11 cellular contexts compared by ENCODE assay signal in the genomic region with DNA sequence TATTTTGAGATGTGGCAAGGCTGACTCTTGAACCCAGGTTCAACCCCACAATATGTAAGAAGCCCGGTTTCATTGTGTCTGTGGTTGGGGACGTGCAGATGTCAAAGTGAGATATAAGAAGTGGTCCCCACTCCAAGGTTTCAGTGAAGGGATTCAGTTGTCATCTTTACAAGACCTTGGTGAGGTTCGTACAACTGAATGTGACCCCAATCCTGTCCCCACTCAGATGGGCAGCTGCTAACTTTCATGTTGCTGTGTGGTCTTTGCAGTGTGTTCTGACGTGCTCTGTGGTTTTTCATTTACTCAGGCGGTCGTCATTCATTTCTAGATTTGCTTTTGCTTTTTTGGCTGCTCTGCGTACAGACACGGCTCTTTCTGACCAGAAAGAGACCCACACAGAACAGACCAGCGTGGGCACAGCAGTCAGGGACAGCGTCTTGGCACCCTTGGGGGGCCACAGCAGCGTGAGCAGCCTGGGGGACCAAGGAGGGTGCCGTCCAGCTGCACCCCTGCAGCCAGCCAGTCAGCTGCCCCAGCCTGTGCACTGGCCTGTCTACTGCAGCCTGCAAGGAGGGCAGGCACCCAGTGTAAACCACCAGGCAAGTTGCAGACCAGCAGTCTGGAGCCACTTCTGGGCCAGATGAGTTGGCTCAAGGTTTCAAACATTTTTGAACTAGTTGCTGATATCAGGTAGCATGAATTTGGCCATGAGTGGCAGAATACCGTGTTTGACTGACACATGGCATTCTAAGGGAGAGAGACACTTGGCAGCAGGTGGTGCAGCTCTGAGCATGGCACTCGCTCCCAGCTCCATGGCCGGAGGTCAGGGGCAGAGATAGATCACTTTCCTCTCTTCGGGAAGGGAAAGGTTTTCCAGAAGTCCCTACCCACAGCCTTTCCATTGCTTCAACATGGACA. TPM values are rescaled to one million over a fixed set of nuclear protein-coding genes. Genes with fewer than 3 reads are reported as not detected.
DNase-seq lines count a peak whose midpoint lies in the region; ATAC-seq and TF ChIP-seq lines count a peak whose summit lies in the region.
"Had no signal": no experiment of that assay in that cellular context is flagged by ENCODE, and none has a peak within 500 bp of the region (broad histone marks: within the 10 kb centered on the region; RNA-seq: fewer than 3 reads in every experiment).

No MANE protein-coding gene starts in this region.

- TF ChIP-seq CTCF in natural killer cell (IDR thresholded peaks at IDR 0.05), result no peak
- TF ChIP-seq CTCF in mammary epithelial cell (conservative IDR thresholded peaks at IDR 0.05 in 1 of 2, IDR thresholded peaks at IDR 0.05 in 1 of 2; ENCODE audit: extremely low read depth in 1 of 2, insufficient read depth in 1 of 2, low read depth in 1 of 2, low read length in 2 of 2), result no peak
- TF ChIP-seq CTCF in mesothelial cell of epicardium (IDR thresholded peaks at IDR 0.05; ENCODE audit: unreplicated experiment), result no peak

- BruUV-seq in mammary epithelial cell (replicated peaks; lab: Mats Ljungman, UMichigan), result no TSS peak

- no peak overlapping the region for H3K4me3 ChIP-seq in mammary epithelial cell (replicated peaks in 1 of 3; ENCODE audit: insufficient read depth in 1 of 3, low read depth in 2 of 3, low read length in 3 of 3)

- no peaks in the 10 kb centered on the region for H3K27me3 ChIP-seq in mammary epithelial cell (ENCODE audit: insufficient read depth, low read length)

- WGBS in mammary epithelial cell (ENCODE audit: low coverage, missing lambda C conversion rate), result 79% methylated on average over 16 of the region's 16 CpGs

- H3K4me1 Mint-ChIP-seq in natural killer cell (peaks cover 51 to 63% of the 10 kb centered on the region in 2 donors), mesothelial cell of epicardium (peaks cover 7% of the 10 kb centered on the region)

- no peak overlapping the region for H3K4me2 ChIP-seq in mammary epithelial cell (ENCODE audit: insufficient read depth, low read depth, low read length)

- H3K79me2 ChIP-seq in mammary epithelial cell (ENCODE audit: insufficient read depth, low read length), result no peaks in the 10 kb centered on the region

- peak; percentile 59 for ATAC-seq in GM18868 (IDR thresholded peaks at IDR 0.05; ENCODE audit: unreplicated experiment)
- ATAC-seq in GM21737 (IDR thresholded peaks at IDR 0.05; ENCODE audit: unreplicated experiment), result peak; percentile 49
- peak; percentile 48 for ATAC-seq in HG03460 (IDR thresholded peaks at IDR 0.05; ENCODE audit: unreplicated experiment)
- ATAC-seq in natural killer cell, result peak; percentile 58 to 69 (median 59)

- H3K9me3 Mint-ChIP-seq in natural killer cell, result no peaks in the 10 kb centered on the region
- H3K9me3 Mint-ChIP-seq in mesothelial cell of epicardium, result peaks cover 22% of the 10 kb centered on the region
- H3K9me3 Mint-ChIP-seq: activated naive CD4-positive, alpha-beta T cell treated with anti-CD3 and anti-CD28 coated beads for 36 hours had no signal

- H4K20me1 ChIP-seq in mammary epithelial cell (ENCODE audit: insufficient read depth, low read length), result no peaks in the 10 kb centered on the region

- H3K4me1 ChIP-seq in mammary epithelial cell (ENCODE audit: insufficient read depth, low read length), result no peaks in the 10 kb centered on the region

- H2AFZ ChIP-seq in mammary epithelial cell (ENCODE audit: low read depth, low read length), result no peak overlapping the region

- CTCF ChIA-PET in mammary epithelial cell (lab: Charles Lee; ENCODE audit: low non-redundant PET), result no interaction called here

- in situ Hi-C loops in mammary epithelial cell (cut with MboI; ENCODE audit: low sequenced_read_pairs in 2 of 2), result no loop called here

- no peaks in the 10 kb centered on the region for H3K36me3 Mint-ChIP-seq in natural killer cell
- H3K36me3 Mint-ChIP-seq in mesothelial cell of epicardium, result peaks cover 13% of the 10 kb centered on the region

- dilution Hi-C loops in mammary epithelial cell (cut with HindIII; ENCODE audit: low sequenced_read_pairs), result no loop called here

- H3K27me3 Mint-ChIP-seq in natural killer cell (ENCODE audit: low read depth in 2 of 2), result no peaks in the 10 kb centered on the region
- no peaks in the 10 kb centered on the region for H3K27me3 Mint-ChIP-seq in mesothelial cell of epicardium (ENCODE audit: low read depth)

- peaks cover 14% of the 10 kb centered on the region for H3K9me3 ChIP-seq in mammary epithelial cell (replicated peaks; ENCODE audit: insufficient read depth, low read length)

- H3K36me3 ChIP-seq in mammary epithelial cell (ENCODE audit: insufficient read depth, low read length), result no peaks in the 10 kb centered on the region

- no peak for DNase-seq in natural killer cell
- DNase-seq in islet precursor cell, result no peak
- no peak for DNase-seq in mammary epithelial cell
- no peak for DNase-seq in NCI-H524 (lab: John Stamatoyannopoulos, UW)
- no peak for DNase-seq in mesothelial cell of epicardium (ENCODE audit: low spot score in 2 of 2, unreplicated experiment in 2 of 2)
- DNase-seq: activated naive CD4-positive, alpha-beta T cell treated with anti-CD3 and anti-CD28 coated beads for 36 hours; NCI-H526; T1000 had no signal

- no peak overlapping the region for H3K9ac ChIP-seq in mammary epithelial cell (ENCODE audit: insufficient read depth, low read length)

- H3K27ac Mint-ChIP-seq in natural killer cell (peak overlapping the region; percentile 43 to 53), mesothelial cell of epicardium (no peak overlapping the region)
- H3K27ac Mint-ChIP-seq: activated naive CD4-positive, alpha-beta T cell treated with anti-CD3 and anti-CD28 coated beads for 36 hours had no signal

- H3K4me3 Mint-ChIP-seq in natural killer cell (peak overlapping the region; percentile 49), mesothelial cell of epicardium (no peak overlapping the region)
- H3K4me3 Mint-ChIP-seq: activated naive CD4-positive, alpha-beta T cell treated with anti-CD3 and anti-CD28 coated beads for 36 hours had no signal

- intact Hi-C loops in natural killer cell (cut with micrococcal nuclease) (no loop called here), mammary epithelial cell (cut with micrococcal nuclease) (no loop called here)

- H3K27ac ChIP-seq in mammary epithelial cell (ENCODE audit: insufficient read depth, low read depth, low read length), result no peak overlapping the region

RNA-seq across cellular contexts. Expression of gene IRF4, which starts 49.4 kb away (rescaled TPM):
- total RNA-seq in natural killer cell (10 to 100 TPM in 1 of 3 donors, 1 to 10 TPM in 2; 3.5 to 37.5 (median 3.5) TPM), mammary epithelial cell (not detected), mesothelial cell of epicardium (0.11 TPM in 1 of 3 replicates, not detected in the others)
- 0.01 TPM for polyA plus RNA-seq in mammary epithelial cell
- polyA minus RNA-seq in mammary epithelial cell, result not detected

RNA-seq across cellular contexts. Expression of gene DUSP22, which starts 49.9 kb away (rescaled TPM):
- 10 to 100 TPM; 50.4 to 61.5 (median 56.6) TPM for total RNA-seq in natural killer cell
- 10 to 100 TPM; 21.5 to 28.2 TPM for total RNA-seq in mammary epithelial cell
- polyA plus RNA-seq in mammary epithelial cell, result 16.4 TPM
- polyA minus RNA-seq in mammary epithelial cell, result 5.0 TPM
- total RNA-seq in mesothelial cell of epicardium, result 29.9 to 32.0 TPM (median 30.9 TPM) in 3 replicates
